18 cellular contexts compared by ENCODE assay signal in the genomic region with DNA sequence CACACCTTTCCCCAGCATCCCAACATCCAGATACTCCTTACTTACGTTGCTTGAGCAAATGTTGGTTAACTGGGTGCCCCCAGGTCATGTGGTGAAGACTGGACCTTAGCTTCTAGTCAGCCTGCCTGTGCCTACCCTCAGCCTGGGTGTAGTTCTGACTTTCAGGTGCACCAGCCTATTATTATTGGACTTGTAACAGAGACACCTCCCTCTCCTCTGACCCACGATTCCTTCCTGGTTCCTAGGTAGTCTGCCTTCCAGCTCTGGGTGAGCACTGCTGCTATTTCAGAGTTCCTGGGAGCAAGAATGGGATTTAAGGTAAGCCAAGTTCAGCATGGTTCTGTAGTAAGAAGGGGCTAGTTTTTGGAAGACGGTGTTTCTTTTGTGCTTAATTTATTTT.
"Had no signal": no experiment of that assay in that cellular context is flagged by ENCODE, and none has a peak within 500 bp of the region (broad histone marks: within the 10 kb centered on the region; RNA-seq: fewer than 3 reads in every experiment).

No MANE protein-coding gene starts in this region.

- H3K9me3 Mint-ChIP-seq: natural killer cell, neural crest cell had no signal

- H3K27ac Mint-ChIP-seq: natural killer cell, progenitor cell of endocrine pancreas had no signal

- H3K4me3 ChIP-seq: heart left ventricle, lung, ovary, smooth muscle cell, suprapubic skin, tibial artery had no signal

- H3K4me1 ChIP-seq: suprapubic skin had no signal

- H3K36me3 ChIP-seq: heart left ventricle, ovary, suprapubic skin, tibial artery had no signal

- H3K36me3 Mint-ChIP-seq: natural killer cell had no signal

- DNase-seq: cortex of kidney; effector memory CD4-positive, alpha-beta T cell; islet precursor cell; left ventricle myocardium superior; mesenchymal stem cell; natural killer cell; ovary; right cardiac atrium; stimulated activated CD4-positive, alpha-beta T cell treated with anti-CD3 and anti-CD28 coated beads, Interleukin-2, amount 100 ng/mL, for 48 hours; stimulated activated naive CD4-positive, alpha-beta T cell treated with Interleukin-2 at 50 U/mL for 16 hours; tibial artery had no signal

- H3K27ac ChIP-seq: heart left ventricle, ovary, suprapubic skin, tibial artery had no signal

- H3K4me3 Mint-ChIP-seq: natural killer cell, neural crest cell had no signal

- H3K27me3 ChIP-seq: heart left ventricle, ovary, tibial artery had no signal

- H3K9me3 ChIP-seq: heart left ventricle, ovary, suprapubic skin, tibial artery had no signal

- H3K4me1 Mint-ChIP-seq: natural killer cell had no signal

- ATAC-seq: esophagus mucosa, heart left ventricle, natural killer cell, right cardiac atrium had no signal
